In the genomic region with DNA sequence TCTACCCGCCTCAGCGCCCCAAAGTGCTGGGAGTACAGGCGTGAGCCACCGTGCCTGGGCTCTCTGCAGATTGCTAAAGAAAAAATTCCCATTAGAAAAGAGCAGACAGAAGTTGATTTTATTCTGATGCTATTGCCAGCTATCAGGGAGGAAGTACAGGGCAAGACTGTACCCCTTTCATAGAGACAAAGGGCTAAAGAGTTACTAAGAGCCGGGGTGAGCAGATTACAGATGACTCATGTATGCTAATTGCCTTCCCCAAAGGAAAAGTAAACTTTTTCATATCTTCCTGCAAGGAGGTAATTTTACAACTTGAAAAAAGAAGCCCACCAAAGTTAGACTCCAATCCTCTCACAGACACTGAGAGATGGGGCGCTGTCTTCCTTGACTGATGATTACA, we compare ENCODE assay signal across 30 cellular contexts. TPM values are rescaled to one million over a fixed set of nuclear protein-coding genes. Genes with fewer than 3 reads are reported as not detected.
DNase-seq lines count a peak whose midpoint lies in the region; ATAC-seq and TF ChIP-seq lines count a peak whose summit lies in the region.
"Had no signal": no experiment of that assay in that cellular context is flagged by ENCODE, and none has a peak within 500 bp of the region (broad histone marks: within the 10 kb centered on the region; RNA-seq: fewer than 3 reads in every experiment).

No MANE protein-coding gene starts in this region.

- no peak overlapping the region for H3K23ac ChIP-seq in mesenchymal stem cell (ENCODE audit: low read length in 2 of 2)

- ATAC-seq in RWPE2 (ENCODE audit: low read depth): peak; percentile 35; the same call in 1 of the 3 replicates
- peak; percentile 84 for ATAC-seq in foreskin keratinocyte
- ATAC-seq: activated naive CD8-positive, alpha-beta T cell treated with anti-CD3 and anti-CD28 coated beads, Interleukin-2, amount 50 U/mL, for 24 hours; gastroesophageal sphincter; HCT116; left lung; Panc1; right lobe of liver; stimulated activated naive CD8-positive, alpha-beta T cell treated with anti-CD3 and anti-CD28 coated beads, Interleukin-15, amount 100 ng/mL, for 72 hours had no signal

- no peak overlapping the region for H2BK15ac ChIP-seq in mesenchymal stem cell (ENCODE audit: low read depth, poor library complexity, severe bottlenecking)

- H4K91ac ChIP-seq in mesenchymal stem cell (ENCODE audit: low read length): no peak overlapping the region

- H2AFZ ChIP-seq in mesenchymal stem cell (ENCODE audit: low read depth, low read length): no peak overlapping the region

- H2AK5ac ChIP-seq in mesenchymal stem cell (ENCODE audit: low read length, severe bottlenecking): no peak overlapping the region

- H3K27me3 ChIP-seq in RWPE2 (ENCODE audit: insufficient read depth, poor library complexity, severe bottlenecking): no peaks in the 10 kb centered on the region
- H3K27me3 ChIP-seq in foreskin keratinocyte: no peaks in the 10 kb centered on the region
- H3K27me3 ChIP-seq in mesenchymal stem cell (ENCODE audit: control insufficient read depth in 1 of 2, insufficient read depth in 1 of 2, low read length in 2 of 2): no peaks in the 10 kb centered on the region
- H3K27me3 ChIP-seq: BLaER1 treated with 17β-estradiol and CSF1 and Interleukin-3, amounts not matched to agents 10 nM and 100 nM; dorsolateral prefrontal cortex; gastroesophageal sphincter; left lung; right lobe of liver; SJCRH30 had no signal

- no peaks in the 10 kb centered on the region for H3K4me1 ChIP-seq in RWPE2 (ENCODE audit: insufficient read depth, poor library complexity, severe bottlenecking)
- no peaks in the 10 kb centered on the region for H3K4me1 ChIP-seq in foreskin keratinocyte
- no peaks in the 10 kb centered on the region for H3K4me1 ChIP-seq in mesenchymal stem cell (ENCODE audit: control insufficient read depth, insufficient read depth, low read depth, low read length)
- H3K4me1 ChIP-seq: gastroesophageal sphincter, left lung, right lobe of liver, SJCRH30 had no signal

- H2BK12ac ChIP-seq in mesenchymal stem cell (ENCODE audit: low read length in 2 of 2): no peak overlapping the region

- H3K18ac ChIP-seq in mesenchymal stem cell (ENCODE audit: low read depth in 1 of 2, low read length in 2 of 2): no peak overlapping the region

- TF ChIP-seq CTCF in RWPE2 (IDR thresholded peaks at IDR 0.05; ENCODE audit: poor library complexity, severe bottlenecking) (no peak), foreskin keratinocyte (conservative IDR thresholded peaks at IDR 0.05) (no peak)

- H3K79me1 ChIP-seq in mesenchymal stem cell (replicated peaks; ENCODE audit: low read length, poor library complexity, severe bottlenecking): no peaks in the 10 kb centered on the region

- no peaks in the 10 kb centered on the region for H3K36me3 ChIP-seq in RWPE2 (ENCODE audit: low read depth)
- H3K36me3 ChIP-seq in mesenchymal stem cell (ENCODE audit: control insufficient read depth in 1 of 2, insufficient read depth in 2 of 2, low read depth in 1 of 2, low read length in 2 of 2): no peaks in the 10 kb centered on the region
- H3K36me3 ChIP-seq: BLaER1 treated with 17β-estradiol and CSF1 and Interleukin-3, amounts not matched to agents 10 nM and 100 nM; gastroesophageal sphincter; left lung; right lobe of liver; SJCRH30 had no signal

- no peak overlapping the region for H2BK5ac ChIP-seq in mesenchymal stem cell (ENCODE audit: low read depth, low read length, poor library complexity, severe bottlenecking)

- H3K4me3 ChIP-seq in RWPE2 (ENCODE audit: severe bottlenecking) (no peak overlapping the region), mesenchymal stem cell (ENCODE audit: insufficient read depth in 1 of 2, low read depth in 1 of 2, low read length in 2 of 2) (no peak overlapping the region)
- H3K4me3 ChIP-seq: BLaER1 treated with 17β-estradiol and CSF1 and Interleukin-3, amounts not matched to agents 10 nM and 100 nM; dorsolateral prefrontal cortex; gastroesophageal sphincter; left lung; right lobe of liver; SJCRH30 had no signal

- H3K27ac ChIP-seq in RWPE2 (ENCODE audit: poor library complexity, severe bottlenecking) (no peak overlapping the region), foreskin keratinocyte (no peak overlapping the region), mesenchymal stem cell (ENCODE audit: low read length, poor library complexity, severe bottlenecking) (no peak overlapping the region)
- H3K27ac ChIP-seq: BLaER1 treated with 17β-estradiol and CSF1 and Interleukin-3, amounts not matched to agents 10 nM and 100 nM; dorsolateral prefrontal cortex; gastroesophageal sphincter; left lung; right lobe of liver; SJCRH30 had no signal

- H3K9me3 ChIP-seq in RWPE2 (ENCODE audit: severe bottlenecking) (no peaks in the 10 kb centered on the region), mesenchymal stem cell (ENCODE audit: control insufficient read depth, low read length) (no peaks in the 10 kb centered on the region)
- H3K9me3 ChIP-seq: BLaER1 treated with 17β-estradiol and CSF1 and Interleukin-3, amounts not matched to agents 10 nM and 100 nM; gastroesophageal sphincter; left lung; right lobe of liver; SJCRH30 had no signal

- peak; percentile 44 for DNase-seq in ELR (ENCODE audit: low read depth)
- DNase-seq in RWPE2 (ENCODE audit: low spot score): no peak
- peak in 1 of 2 donors; percentile 15 for DNase-seq in foreskin keratinocyte
- DNase-seq in non-pigmented ciliary epithelial cell (ENCODE audit: low read depth): peak; percentile 2
- DNase-seq in Ammon's horn (ENCODE audit: low spot score): no peak
- no peak for DNase-seq in AG20443 (ENCODE audit: low spot score)
- DNase-seq in mesenchymal stem cell: no peak
- DNase-seq: activated CD4-positive, CD25-positive, alpha-beta regulatory T cell; activated naive CD4-positive, alpha-beta T cell; activated naive CD8-positive, alpha-beta T cell treated with anti-CD3 and anti-CD28 coated beads, Interleukin-2, amount 50 U/mL, for 24 hours; activated T-cell treated with anti-CD3 and anti-CD28 coated beads, Interleukin-2, amount 50 U/mL, for 24 hours; cerebellar nuclear complex; dorsolateral prefrontal cortex; hippocampal formation; IMR-90; left lung; MV-4-11; NCI-H1436 treated with DMSO at 0.1 percent for 48 hours; NCI-H2107; posterior cingulate gyrus; right lobe of liver; SJCRH30; stimulated activated CD4-positive, alpha-beta T cell treated with anti-CD3 and anti-CD28 coated beads, Interleukin-12 subunit alpha, Interleukin-12 subunit beta, amount 100 ng/mL, for 4 hours; stimulated activated CD4-positive, alpha-beta T cell treated with anti-CD3 and anti-CD28 coated beads, Interleukin-2, amount 100 ng/mL, for 48 hours; stimulated activated naive CD8-positive, alpha-beta T cell treated with anti-CD3 and anti-CD28 coated beads, Interleukin-15, amount 100 ng/mL, for 72 hours; T1000 had no signal

- no peak overlapping the region for H2BK120ac ChIP-seq in mesenchymal stem cell (ENCODE audit: low read depth, low read length)

- no peak overlapping the region for H4K8ac ChIP-seq in mesenchymal stem cell (ENCODE audit: low read length)

- 66% methylated on average over 6 of the region's 6 CpGs for WGBS in mesenchymal stem cell

- no peak overlapping the region for H3K4ac ChIP-seq in mesenchymal stem cell (ENCODE audit: low read depth in 1 of 2, low read length in 2 of 2)

- no peak overlapping the region for H3K4me2 ChIP-seq in mesenchymal stem cell (ENCODE audit: low read length, poor library complexity, severe bottlenecking)
- H3K4me2 ChIP-seq: BLaER1 treated with 17β-estradiol and CSF1 and Interleukin-3, amounts not matched to agents 10 nM and 100 nM had no signal

- H3K14ac ChIP-seq in mesenchymal stem cell (ENCODE audit: low read length in 2 of 2): no peak overlapping the region

- H3K9ac ChIP-seq in mesenchymal stem cell (ENCODE audit: low read length): no peak overlapping the region
- H3K9ac ChIP-seq: BLaER1 treated with 17β-estradiol and CSF1 and Interleukin-3, amounts not matched to agents 10 nM and 100 nM had no signal

RNA-seq across cellular contexts. Expression of gene MCTP1, which starts 42.3 kb away (rescaled TPM):
- 0.44 and 1.3 TPM in 2 replicates for total RNA-seq in foreskin keratinocyte
- 0.10 and 0.40 TPM in 2 replicates for polyA plus RNA-seq in foreskin keratinocyte
- polyA plus RNA-seq in mesenchymal stem cell (2013, experiment 1 of 2): 16.0 TPM
- 16.3 TPM for polyA plus RNA-seq in mesenchymal stem cell (2013, experiment 2 of 2)
- total RNA-seq: IMR-90 had no signal

Comparison
In these comparisons a context has a peak if more than half of its experiments do, and no peak if none do; other contexts are left out.
1. DNase-seq: peak in ELR (single experiment) and non-pigmented ciliary epithelial cell (single experiment); none in RWPE2 (single experiment), Ammon's horn (single experiment), AG20443 (single experiment) and mesenchymal stem cell (single experiment).